In genomic region chr3:70090322-70090913, GRCh38 we compare ENCODE assay signal across 8 cellular contexts.
DNase-seq lines count a peak whose midpoint lies in the region; ATAC-seq lines count a peak whose summit lies in the region.

No MANE protein-coding gene starts in this region.

- no peak overlapping the region for H3K27ac Mint-ChIP-seq in activated CD4-positive, alpha-beta memory T cell treated with anti-CD3 and anti-CD28 coated beads, Interleukin-2, amount 10 ng/mL, durations not matched to agents 7 days and 5 days

- H3K36me3 Mint-ChIP-seq in activated CD4-positive, alpha-beta memory T cell treated with anti-CD3 and anti-CD28 coated beads, Interleukin-2, amount 10 ng/mL, durations not matched to agents 7 days and 5 days (ENCODE audit: low read depth): no peaks in the 10 kb centered on the region

- H3K9me3 Mint-ChIP-seq in activated CD4-positive, alpha-beta memory T cell treated with anti-CD3 and anti-CD28 coated beads, Interleukin-2, amount 10 ng/mL, durations not matched to agents 7 days and 5 days: no peaks in the 10 kb centered on the region

- DNase-seq in Ammon's horn (ENCODE audit: low spot score) (peak; percentile 10), RPMI7951 (ENCODE audit: low read depth) (peak; percentile 9), germinal center (ENCODE audit: low spot score) (peak; percentile 28), NCI-H226 (no peak)
- DNase-seq in central memory CD4-positive, alpha-beta T cell: no peak
- DNase-seq in activated CD4-positive, alpha-beta memory T cell treated with anti-CD3 and anti-CD28 coated beads, Interleukin-2, amount 10 ng/mL, durations not matched to agents 7 days and 5 days: no peak

- POLR2A ChIA-PET in activated CD4-positive, alpha-beta memory T cell treated with anti-CD3 and anti-CD28 coated beads, Interleukin-2, amount 10 ng/mL, durations not matched to agents 7 days and 5 days (lab: Charles Lee): no interaction called here

- ATAC-seq in GM21515 (IDR thresholded peaks at IDR 0.05; ENCODE audit: unreplicated experiment) (peak; percentile 59), HG03460 (IDR thresholded peaks at IDR 0.05; ENCODE audit: unreplicated experiment) (no peak)

- no peaks in the 10 kb centered on the region for H3K4me1 Mint-ChIP-seq in activated CD4-positive, alpha-beta memory T cell treated with anti-CD3 and anti-CD28 coated beads, Interleukin-2, amount 10 ng/mL, durations not matched to agents 7 days and 5 days

- H3K27me3 Mint-ChIP-seq in activated CD4-positive, alpha-beta memory T cell treated with anti-CD3 and anti-CD28 coated beads, Interleukin-2, amount 10 ng/mL, durations not matched to agents 7 days and 5 days: no peaks in the 10 kb centered on the region

- CTCF ChIA-PET in activated CD4-positive, alpha-beta memory T cell treated with anti-CD3 and anti-CD28 coated beads, Interleukin-2, amount 10 ng/mL, durations not matched to agents 7 days and 5 days (lab: Charles Lee): interaction anchor here (1.1 kb wide), 1 partner anchor 16 kb away, joined by 3 read pairs; no protein-coding TSS in a partner anchor

- H3K4me3 Mint-ChIP-seq in activated CD4-positive, alpha-beta memory T cell treated with anti-CD3 and anti-CD28 coated beads, Interleukin-2, amount 10 ng/mL, durations not matched to agents 7 days and 5 days: no peak overlapping the region

Comparison
In these comparisons a context has a peak if more than half of its experiments do, and no peak if none do; other contexts are left out.
1. DNase-seq: peak in Ammon's horn (single experiment), RPMI7951 (single experiment) and germinal center (single experiment); none in central memory CD4-positive, alpha-beta T cell (single experiment), activated CD4-positive, alpha-beta memory T cell treated with anti-CD3 and anti-CD28 coated beads, Interleukin-2, amount 10 ng/mL, durations not matched to agents 7 days and 5 days (single experiment) and NCI-H226 (single experiment).